ENCODE assay signal across 28 cellular contexts in genomic region chr5:153543288-153543687, GRCh38. TPM values are rescaled to one million over a fixed set of nuclear protein-coding genes. Genes with fewer than 3 reads are reported as not detected.
"Had no signal": no experiment of that assay in that cellular context is flagged by ENCODE, and none has a peak within 500 bp of the region (broad histone marks: within the 10 kb centered on the region; RNA-seq: fewer than 3 reads in every experiment).

No MANE protein-coding gene starts in this region.

- H3K27me3 Mint-ChIP-seq: activated CD4-positive, alpha-beta T cell treated with anti-CD3 and anti-CD28 coated beads, Interleukin-2, amount 10 ng/mL, durations not matched to agents 7 days and 5 days; activated CD8-positive, alpha-beta memory T cell treated with anti-CD3 and anti-CD28 coated beads, Interleukin-2, amount 10 ng/mL, durations not matched to agents 7 days and 5 days; activated naive CD8-positive, alpha-beta T cell; progenitor cell of endocrine pancreas; stimulated activated naive CD8-positive, alpha-beta T cell treated with anti-CD3 and anti-CD28 coated beads, Interleukin-15, Interleukin-2, amounts not matched to agents 100 ng/mL and 50 ng/mL, for 24 hours; T-cell had no signal

- ATAC-seq: activated CD8-positive, alpha-beta memory T cell treated with anti-CD3 and anti-CD28 coated beads, Interleukin-2, amount 10 ng/mL, durations not matched to agents 7 days and 5 days; activated CD8-positive, alpha-beta T cell treated with anti-CD3 and anti-CD28 coated beads for 36 hours; left lung; right cardiac atrium; T-cell; upper lobe of right lung had no signal

- H3K4me3 Mint-ChIP-seq: activated CD4-positive, alpha-beta T cell treated with anti-CD3 and anti-CD28 coated beads, Interleukin-2, amount 10 ng/mL, durations not matched to agents 7 days and 5 days; activated CD8-positive, alpha-beta memory T cell treated with anti-CD3 and anti-CD28 coated beads, Interleukin-2, amount 10 ng/mL, durations not matched to agents 7 days and 5 days; activated CD8-positive, alpha-beta T cell treated with anti-CD3 and anti-CD28 coated beads for 36 hours; activated naive CD8-positive, alpha-beta T cell; central memory CD8-positive, alpha-beta T cell; immature natural killer cell; naive B cell; stimulated activated naive CD8-positive, alpha-beta T cell treated with anti-CD3 and anti-CD28 coated beads, Interleukin-15, Interleukin-2, amounts not matched to agents 100 ng/mL and 50 ng/mL, for 24 hours; T-cell; T-helper 2 cell treated with Interferon-gamma antibody and Interleukin-4, amounts not matched to agents 5 μg/mL and 100 μg/mL, for 36 hours had no signal

- H3K27me3 ChIP-seq: adrenal gland, ascending aorta, left lung, thyroid gland, upper lobe of right lung had no signal

- H3K36me3 ChIP-seq: adrenal gland, ascending aorta, left lung, thyroid gland, upper lobe of right lung, WERI-Rb-1 had no signal

- H3K27ac ChIP-seq: adrenal gland, ascending aorta, left lung, thyroid gland, upper lobe of right lung, WERI-Rb-1 had no signal

- H3K4me3 ChIP-seq: adrenal gland, ascending aorta, left lung, lung, thyroid gland, upper lobe of right lung had no signal

- DNase-seq: activated CD4-positive, alpha-beta T cell treated with anti-CD3 and anti-CD28 coated beads, Interleukin-2, amount 10 ng/mL, durations not matched to agents 7 days and 5 days; activated CD4-positive, CD25-positive, alpha-beta regulatory T cell treated with anti-CD3 and anti-CD28 coated beads, Interleukin-2, amount 50 U/mL, for 72 hours; activated CD8-positive, alpha-beta memory T cell treated with anti-CD3 and anti-CD28 coated beads, Interleukin-2, amount 10 ng/mL, durations not matched to agents 7 days and 5 days; activated CD8-positive, alpha-beta T cell treated with anti-CD3 and anti-CD28 coated beads for 36 hours; activated T-cell treated with anti-CD3 and anti-CD28 coated beads for 4 hours; adrenal gland; cortex of kidney; foreskin melanocyte; immature natural killer cell; left lung; naive B cell; right cardiac atrium; stimulated activated CD4-positive, alpha-beta T cell treated with anti-CD3 and anti-CD28 coated beads, Interleukin-12 subunit alpha, Interleukin-12 subunit beta, amount 100 ng/mL, for 4 hours; substantia nigra; T-cell; thyroid gland; upper lobe of right lung; WERI-Rb-1 had no signal

- H3K9me3 Mint-ChIP-seq: activated CD4-positive, alpha-beta T cell treated with anti-CD3 and anti-CD28 coated beads, Interleukin-2, amount 10 ng/mL, durations not matched to agents 7 days and 5 days; T-helper 2 cell treated with Interferon-gamma antibody and Interleukin-4, amounts not matched to agents 5 μg/mL and 100 μg/mL, for 36 hours had no signal

- FAIRE-seq: TTC549 had no signal

- H3K27ac Mint-ChIP-seq: activated CD4-positive, alpha-beta T cell treated with anti-CD3 and anti-CD28 coated beads, Interleukin-2, amount 10 ng/mL, durations not matched to agents 7 days and 5 days; activated CD8-positive, alpha-beta memory T cell treated with anti-CD3 and anti-CD28 coated beads, Interleukin-2, amount 10 ng/mL, durations not matched to agents 7 days and 5 days; activated CD8-positive, alpha-beta T cell treated with anti-CD3 and anti-CD28 coated beads for 36 hours; activated naive CD8-positive, alpha-beta T cell; immature natural killer cell; naive B cell; progenitor cell of endocrine pancreas; stimulated activated naive CD8-positive, alpha-beta T cell treated with anti-CD3 and anti-CD28 coated beads, Interleukin-15, Interleukin-2, amounts not matched to agents 100 ng/mL and 50 ng/mL, for 24 hours; T-cell; T-helper 2 cell treated with Interferon-gamma antibody and Interleukin-4, amounts not matched to agents 5 μg/mL and 100 μg/mL, for 36 hours had no signal

- H3K9me3 ChIP-seq: adrenal gland, ascending aorta, left lung, thyroid gland, upper lobe of right lung had no signal

- H3K4me1 ChIP-seq: ascending aorta, left lung, thyroid gland, upper lobe of right lung had no signal

- H3K4me1 Mint-ChIP-seq: activated CD4-positive, alpha-beta T cell treated with anti-CD3 and anti-CD28 coated beads, Interleukin-2, amount 10 ng/mL, durations not matched to agents 7 days and 5 days; central memory CD8-positive, alpha-beta T cell; immature natural killer cell; naive B cell; T-cell had no signal

- H3K36me3 Mint-ChIP-seq: activated CD8-positive, alpha-beta memory T cell treated with anti-CD3 and anti-CD28 coated beads, Interleukin-2, amount 10 ng/mL, durations not matched to agents 7 days and 5 days; activated naive CD8-positive, alpha-beta T cell; immature natural killer cell; naive B cell; T-cell had no signal

RNA-seq across cellular contexts. Expression of gene GRIA1, which starts 52.8 kb away (rescaled TPM):
- total RNA-seq: activated CD4-positive, alpha-beta T cell treated with anti-CD3 and anti-CD28 coated beads, Interleukin-2, amount 10 ng/mL, durations not matched to agents 7 days and 5 days; activated CD8-positive, alpha-beta memory T cell treated with anti-CD3 and anti-CD28 coated beads, Interleukin-2, amount 10 ng/mL, durations not matched to agents 7 days and 5 days; activated CD8-positive, alpha-beta T cell treated with anti-CD3 and anti-CD28 coated beads for 36 hours; epithelial cell of proximal tubule; mucosa of gallbladder; progenitor cell of endocrine pancreas; T-cell had no signal
- polyA plus RNA-seq: immature natural killer cell had no signal
